Comparison of ENCODE assay signal across 1 cellular context in the genomic region with DNA sequence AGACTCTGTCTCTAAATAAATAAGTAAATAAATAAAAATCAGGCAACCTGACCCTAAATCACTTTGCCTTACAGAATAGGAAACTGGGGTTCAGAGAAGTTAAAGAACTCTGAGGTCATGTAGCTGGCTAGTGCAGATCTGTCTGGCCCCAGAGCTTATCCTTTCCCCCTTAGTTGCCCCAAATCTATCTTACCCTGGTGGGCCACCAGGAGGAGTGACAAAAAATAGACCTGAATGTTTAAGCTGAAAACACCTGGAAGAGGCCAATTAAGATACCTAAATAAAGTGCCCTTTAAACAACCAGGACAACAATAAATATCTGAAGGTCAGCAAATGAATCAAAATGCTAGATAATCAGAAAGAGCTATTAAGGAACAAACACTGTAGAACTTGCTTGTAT.
TF ChIP-seq lines count a peak whose summit lies in the region.

No MANE protein-coding gene starts in this region.

TF ChIP-seq in WTC11, 78 proteins besides CTCF, POLR2A, EP300 and RAD21 (continued from another document):
- TF ChIP-seq, protein P1, sequence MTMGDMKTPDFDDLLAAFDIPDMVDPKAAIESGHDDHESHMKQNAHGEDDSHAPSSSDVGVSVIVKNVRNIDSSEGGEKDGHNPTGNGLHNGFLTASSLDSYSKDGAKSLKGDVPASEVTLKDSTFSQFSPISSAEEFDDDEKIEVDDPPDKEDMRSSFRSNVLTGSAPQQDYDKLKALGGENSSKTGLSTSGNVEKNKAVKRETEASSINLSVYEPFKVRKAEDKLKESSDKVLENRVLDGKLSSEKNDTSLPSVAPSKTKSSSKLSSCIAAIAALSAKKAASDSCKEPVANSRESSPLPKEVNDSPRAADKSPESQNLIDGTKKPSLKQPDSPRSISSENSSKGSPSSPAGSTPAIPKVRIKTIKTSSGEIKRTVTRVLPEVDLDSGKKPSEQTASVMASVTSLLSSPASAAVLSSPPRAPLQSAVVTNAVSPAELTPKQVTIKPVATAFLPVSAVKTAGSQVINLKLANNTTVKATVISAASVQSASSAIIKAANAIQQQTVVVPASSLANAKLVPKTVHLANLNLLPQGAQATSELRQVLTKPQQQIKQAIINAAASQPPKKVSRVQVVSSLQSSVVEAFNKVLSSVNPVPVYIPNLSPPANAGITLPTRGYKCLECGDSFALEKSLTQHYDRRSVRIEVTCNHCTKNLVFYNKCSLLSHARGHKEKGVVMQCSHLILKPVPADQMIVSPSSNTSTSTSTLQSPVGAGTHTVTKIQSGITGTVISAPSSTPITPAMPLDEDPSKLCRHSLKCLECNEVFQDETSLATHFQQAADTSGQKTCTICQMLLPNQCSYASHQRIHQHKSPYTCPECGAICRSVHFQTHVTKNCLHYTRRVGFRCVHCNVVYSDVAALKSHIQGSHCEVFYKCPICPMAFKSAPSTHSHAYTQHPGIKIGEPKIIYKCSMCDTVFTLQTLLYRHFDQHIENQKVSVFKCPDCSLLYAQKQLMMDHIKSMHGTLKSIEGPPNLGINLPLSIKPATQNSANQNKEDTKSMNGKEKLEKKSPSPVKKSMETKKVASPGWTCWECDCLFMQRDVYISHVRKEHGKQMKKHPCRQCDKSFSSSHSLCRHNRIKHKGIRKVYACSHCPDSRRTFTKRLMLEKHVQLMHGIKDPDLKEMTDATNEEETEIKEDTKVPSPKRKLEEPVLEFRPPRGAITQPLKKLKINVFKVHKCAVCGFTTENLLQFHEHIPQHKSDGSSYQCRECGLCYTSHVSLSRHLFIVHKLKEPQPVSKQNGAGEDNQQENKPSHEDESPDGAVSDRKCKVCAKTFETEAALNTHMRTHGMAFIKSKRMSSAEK (CRISPR knock-in tag; IDR thresholded peaks at IDR 0.05; ENCODE audit: borderline replicate concordance), result no peak
- TF ChIP-seq, protein P2, sequence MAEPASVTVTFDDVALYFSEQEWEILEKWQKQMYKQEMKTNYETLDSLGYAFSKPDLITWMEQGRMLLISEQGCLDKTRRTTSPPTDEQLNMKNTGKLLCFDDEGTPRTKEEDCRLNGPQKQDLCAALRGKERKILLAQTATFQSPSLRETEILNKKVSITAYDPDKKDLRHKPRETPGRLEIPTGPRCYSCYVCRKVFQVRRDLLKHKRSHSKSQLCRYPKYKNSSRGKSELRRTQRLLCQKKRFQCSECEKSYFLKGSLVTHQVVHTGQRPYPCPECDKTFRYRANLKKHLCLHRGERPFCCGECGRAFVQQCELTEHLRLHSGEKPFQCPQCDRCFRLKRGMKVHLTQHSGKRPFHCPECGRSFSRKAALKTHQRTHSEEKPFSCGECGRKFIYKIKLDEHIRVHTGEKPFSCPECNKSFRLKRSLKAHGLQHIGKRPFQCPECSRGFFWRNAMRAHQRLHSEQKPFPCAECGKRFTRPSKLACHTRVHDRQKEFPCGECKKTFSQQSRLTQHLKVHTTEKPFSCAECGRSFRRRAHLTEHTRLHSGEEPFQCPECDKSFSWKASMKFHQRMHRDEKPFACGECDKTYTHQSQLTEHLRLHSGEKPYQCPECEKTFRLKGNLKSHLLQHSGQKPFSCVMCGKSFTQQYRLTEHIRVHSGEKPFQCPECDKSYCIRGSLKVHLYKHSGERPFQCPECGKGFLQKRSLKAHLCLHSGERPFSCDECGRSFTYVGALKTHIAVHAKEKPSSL (CRISPR knock-in tag; conservative IDR thresholded peaks at IDR 0.05), result no peak
- TF ChIP-seq E2F1 (CRISPR knock-in tag; IDR thresholded peaks at IDR 0.05), result no peak
- TF ChIP-seq, protein P3, sequence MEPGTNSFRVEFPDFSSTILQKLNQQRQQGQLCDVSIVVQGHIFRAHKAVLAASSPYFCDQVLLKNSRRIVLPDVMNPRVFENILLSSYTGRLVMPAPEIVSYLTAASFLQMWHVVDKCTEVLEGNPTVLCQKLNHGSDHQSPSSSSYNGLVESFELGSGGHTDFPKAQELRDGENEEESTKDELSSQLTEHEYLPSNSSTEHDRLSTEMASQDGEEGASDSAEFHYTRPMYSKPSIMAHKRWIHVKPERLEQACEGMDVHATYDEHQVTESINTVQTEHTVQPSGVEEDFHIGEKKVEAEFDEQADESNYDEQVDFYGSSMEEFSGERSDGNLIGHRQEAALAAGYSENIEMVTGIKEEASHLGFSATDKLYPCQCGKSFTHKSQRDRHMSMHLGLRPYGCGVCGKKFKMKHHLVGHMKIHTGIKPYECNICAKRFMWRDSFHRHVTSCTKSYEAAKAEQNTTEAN (CRISPR knock-in tag; IDR thresholded peaks at IDR 0.05), result no peak
- TF ChIP-seq TP53 (CRISPR knock-in tag; IDR thresholded peaks at IDR 0.05), result no peak
- no peak for TF ChIP-seq ZNF232 (CRISPR knock-in tag; IDR thresholded peaks at IDR 0.05)
- no peak for TF ChIP-seq ETV6 (CRISPR knock-in tag; IDR thresholded peaks at IDR 0.05)
- TF ChIP-seq SP1 (CRISPR knock-in tag; conservative IDR thresholded peaks at IDR 0.05), result no peak
- TF ChIP-seq ZBTB21 (CRISPR knock-in tag; IDR thresholded peaks at IDR 0.05; ENCODE audit: borderline replicate concordance), result no peak
